Comparison of ENCODE assay signal across 21 cellular contexts in the genomic region with DNA sequence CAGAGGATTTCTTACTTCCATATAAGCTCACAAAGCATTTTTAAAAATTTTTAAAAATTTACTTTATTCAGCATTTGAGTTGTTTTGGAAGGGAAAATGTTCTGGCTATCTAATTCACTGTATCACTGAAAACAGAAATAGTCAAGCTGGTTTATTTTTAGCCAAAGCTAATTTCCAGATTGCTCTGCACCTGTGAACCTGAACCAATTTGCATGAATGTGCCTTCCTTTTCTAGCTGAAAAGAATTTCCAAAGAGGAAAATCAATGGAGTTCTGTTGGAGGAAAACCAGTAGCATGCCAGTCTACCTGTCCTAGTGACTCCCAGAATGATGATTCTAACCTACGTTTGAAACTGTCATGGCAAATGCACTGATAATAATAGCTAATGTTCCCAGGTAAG.
"Had no signal": no experiment of that assay in that cellular context is flagged by ENCODE, and none has a peak within 500 bp of the region (broad histone marks: within the 10 kb centered on the region; RNA-seq: fewer than 3 reads in every experiment).

No MANE protein-coding gene starts in this region.

- H3K4me1 Mint-ChIP-seq: naive B cell; stimulated activated memory B cell treated with anti-CD40 and anti-IgM and Interleukin-4, amounts not matched to agents 10 μg/mL and 1 μg/mL and 100 μg/mL, for 72 hours had no signal

- H3K27ac Mint-ChIP-seq: activated naive CD4-positive, alpha-beta T cell treated with anti-CD3 and anti-CD28 coated beads, Interleukin-2, amount 10 ng/mL, durations not matched to agents 7 days and 5 days; naive B cell; stimulated activated memory B cell treated with anti-CD40 and anti-IgM and Interleukin-4, amounts not matched to agents 10 μg/mL and 1 μg/mL and 100 μg/mL, for 72 hours had no signal

- H3K27me3 ChIP-seq: heart left ventricle, stomach, suprapubic skin, vagina had no signal

- H3K4me1 ChIP-seq: suprapubic skin, vagina had no signal

- H3K4me3 ChIP-seq: heart left ventricle, lung, smooth muscle cell, stomach, suprapubic skin, vagina had no signal

- ATAC-seq: heart left ventricle; left colon; sciatic nerve; stimulated activated memory B cell treated with anti-CD40 and anti-IgM and Interleukin-4, amounts not matched to agents 10 μg/mL and 1 μg/mL and 100 μg/mL, for 72 hours had no signal

- H3K4me3 Mint-ChIP-seq: activated naive CD4-positive, alpha-beta T cell treated with anti-CD3 and anti-CD28 coated beads, Interleukin-2, amount 10 ng/mL, durations not matched to agents 7 days and 5 days; naive B cell; neural crest cell; stimulated activated memory B cell treated with anti-CD40 and anti-IgM and Interleukin-4, amounts not matched to agents 10 μg/mL and 1 μg/mL and 100 μg/mL, for 72 hours had no signal

- H3K36me3 ChIP-seq: heart left ventricle, stomach, suprapubic skin, vagina, WERI-Rb-1 had no signal

- H3K36me3 Mint-ChIP-seq: naive B cell; stimulated activated memory B cell treated with anti-CD40 and anti-IgM and Interleukin-4, amounts not matched to agents 10 μg/mL and 1 μg/mL and 100 μg/mL, for 72 hours had no signal

- H3K9me3 Mint-ChIP-seq: stimulated activated memory B cell treated with anti-CD40 and anti-IgM and Interleukin-4, amounts not matched to agents 10 μg/mL and 1 μg/mL and 100 μg/mL, for 72 hours had no signal

- H3K27ac ChIP-seq: epithelial cell of prostate, heart left ventricle, stomach, suprapubic skin, vagina, WERI-Rb-1 had no signal

- DNase-seq: activated CD8-positive, alpha-beta memory T cell treated with anti-CD3 and anti-CD28 coated beads, Interleukin-2, amount 50 U/mL, for 48 hours; activated naive CD4-positive, alpha-beta T cell treated with anti-CD3 and anti-CD28 coated beads, Interleukin-2, amount 10 ng/mL, durations not matched to agents 7 days and 5 days; activated T-cell treated with anti-CD3 and anti-CD28 coated beads, Interleukin-2, amount 50 U/mL, for 48 hours; amygdala; heart left ventricle; islet precursor cell; left colon; naive B cell; occipital lobe; stimulated activated CD4-positive, alpha-beta T cell treated with anti-CD3 and anti-CD28 coated beads, Interleukin-15, amount 100 ng/mL, for 24 hours; stomach; trophoblast cell; WERI-Rb-1 had no signal

- H3K4me2 ChIP-seq: smooth muscle cell had no signal
